In genomic region chr11:114257621-114258558, GRCh38 we compare ENCODE assay signal across 10 cellular contexts. TPM values are rescaled to one million over a fixed set of nuclear protein-coding genes. Genes with fewer than 3 reads are reported as not detected.
DNase-seq lines count a peak whose midpoint lies in the region; ATAC-seq and TF ChIP-seq lines count a peak whose summit lies in the region.
"Had no signal": no experiment of that assay in that cellular context is flagged by ENCODE, and none has a peak within 500 bp of the region (broad histone marks: within the 10 kb centered on the region; RNA-seq: fewer than 3 reads in every experiment).

No MANE protein-coding gene starts in this region.

- H3K4me1 ChIP-seq in upper lobe of right lung = peaks cover 32% of the 10 kb centered on the region

- H3K36me3 Mint-ChIP-seq in natural killer cell = no peaks in the 10 kb centered on the region
- H3K36me3 Mint-ChIP-seq in activated CD4-positive, alpha-beta memory T cell treated with anti-CD3 and anti-CD28 coated beads for 36 hours = no peaks in the 10 kb centered on the region

- no peaks in the 10 kb centered on the region for H3K9me3 Mint-ChIP-seq in natural killer cell
- H3K9me3 Mint-ChIP-seq in activated CD4-positive, alpha-beta memory T cell treated with anti-CD3 and anti-CD28 coated beads for 36 hours = no peaks in the 10 kb centered on the region

- no peak overlapping the region for H3K4me3 Mint-ChIP-seq in natural killer cell
- H3K4me3 Mint-ChIP-seq in activated CD4-positive, alpha-beta memory T cell treated with anti-CD3 and anti-CD28 coated beads for 36 hours = no peak overlapping the region

- no peak overlapping the region for H3K4me3 ChIP-seq in upper lobe of right lung

- TF ChIP-seq CTCF in natural killer cell (IDR thresholded peaks at IDR 0.05) (no peak), upper lobe of right lung (IDR thresholded peaks at IDR 0.05) (peak; percentile 25)

- H3K27me3 ChIP-seq in upper lobe of right lung = no peaks in the 10 kb centered on the region

- H3K27ac ChIP-seq in upper lobe of right lung = peak overlapping the region; percentile 55

- intact Hi-C loops in natural killer cell (cut with micrococcal nuclease) = no loop called here
- intact Hi-C loops in upper lobe of right lung (cut with DNase I) = loop anchor here (10.0 kb wide), 2 partner anchors 53 to 193 kb away; no protein-coding TSS in a partner anchor
- intact Hi-C loops in activated CD4-positive, alpha-beta memory T cell treated with anti-CD3 and anti-CD28 coated beads for 36 hours (cut with micrococcal nuclease) = no loop called here

- CTCF ChIA-PET in activated CD4-positive, alpha-beta memory T cell treated with anti-CD3 and anti-CD28 coated beads for 36 hours (lab: Charles Lee) = interaction anchor here (0.6 to 9.6 kb wide), 5 partner anchors 10 to 362 kb away, joined by 4 to 228 read pairs (median 95); no protein-coding TSS in a partner anchor

- POLR2A ChIA-PET in activated CD4-positive, alpha-beta memory T cell treated with anti-CD3 and anti-CD28 coated beads for 36 hours (lab: Charles Lee) = interaction anchor here (0.6 kb wide), 1 partner anchor 1319 kb away, joined by 4 read pairs; no protein-coding TSS in a partner anchor

- DNase-seq in DMS79 (lab: John Stamatoyannopoulos, UW) = peak; percentile 10
- no peak for DNase-seq in DMS79 treated with DMSO at 0.1 percent for 48 hours (lab: John Stamatoyannopoulos, UW)
- DNase-seq in fibroblast of the conjunctiva (ENCODE audit: low read depth) = peak; percentile 71
- DNase-seq in natural killer cell = no peak
- peak; percentile 74 for DNase-seq in upper lobe of right lung
- no peak for DNase-seq in stimulated activated CD4-positive, alpha-beta T cell treated with anti-CD3 and anti-CD28 coated beads, Interleukin-4, amount 100 ng/mL, for 1 hour
- no peak for DNase-seq in activated CD4-positive, alpha-beta memory T cell treated with anti-CD3 and anti-CD28 coated beads for 36 hours
- DNase-seq: NCI-H1105 had no signal

- peak overlapping the region; percentile 57 to 79 for H3K27ac Mint-ChIP-seq in natural killer cell
- H3K27ac Mint-ChIP-seq in activated CD4-positive, alpha-beta memory T cell treated with anti-CD3 and anti-CD28 coated beads for 36 hours = no peak overlapping the region

- peak in 1 of 3 donors; percentile 28 for ATAC-seq in natural killer cell
- peak; percentile 24 for ATAC-seq in upper lobe of right lung
- ATAC-seq in GM18511 (IDR thresholded peaks at IDR 0.05; ENCODE audit: unreplicated experiment) = no peak

- H3K36me3 ChIP-seq in upper lobe of right lung = peaks cover 24% of the 10 kb centered on the region

- H3K9me3 ChIP-seq in upper lobe of right lung = no peaks in the 10 kb centered on the region

- H3K27me3 Mint-ChIP-seq in natural killer cell (ENCODE audit: low read depth in 2 of 2) = no peaks in the 10 kb centered on the region
- H3K27me3 Mint-ChIP-seq in activated CD4-positive, alpha-beta memory T cell treated with anti-CD3 and anti-CD28 coated beads for 36 hours = no peaks in the 10 kb centered on the region

- peaks cover 10 to 16% of the 10 kb centered on the region in 2 donors for H3K4me1 Mint-ChIP-seq in natural killer cell
- no peaks in the 10 kb centered on the region for H3K4me1 Mint-ChIP-seq in activated CD4-positive, alpha-beta memory T cell treated with anti-CD3 and anti-CD28 coated beads for 36 hours (ENCODE audit: low read depth)

RNA-seq across cellular contexts. Expression of gene NNMT, which starts 38.3 kb away (rescaled TPM):
- 1 to 10 TPM; 1.8 to 2.4 (median 2.0) TPM for total RNA-seq in natural killer cell
- total RNA-seq in upper lobe of right lung = 349 TPM
- not detected for total RNA-seq in activated CD4-positive, alpha-beta memory T cell treated with anti-CD3 and anti-CD28 coated beads for 36 hours
- total RNA-seq: activated CD8-positive, alpha-beta memory T cell treated with anti-CD3 and anti-CD28 coated beads for 36 hours had no signal

Comparison
In these comparisons a context has a peak if more than half of its experiments do, and no peak if none do; other contexts are left out.
1. DNase-seq: peak in DMS79 (single experiment), fibroblast of the conjunctiva (single experiment) and upper lobe of right lung (single experiment); none in DMS79 treated with DMSO at 0.1 percent for 48 hours (single experiment), natural killer cell (single experiment), stimulated activated CD4-positive, alpha-beta T cell treated with anti-CD3 and anti-CD28 coated beads, Interleukin-4, amount 100 ng/mL, for 1 hour (single experiment) and activated CD4-positive, alpha-beta memory T cell treated with anti-CD3 and anti-CD28 coated beads for 36 hours (single experiment).
2. RNA of gene NNMT, which starts 38.3 kb away (total RNA-seq): 349 TPM in upper lobe of right lung (single experiment); 1.8 to 2.4 TPM in natural killer cell and not detected in activated CD4-positive, alpha-beta memory T cell treated with anti-CD3 and anti-CD28 coated beads for 36 hours; every median in the first group is over 100 times any median in the second.